Comparison of ENCODE assay signal across 8 cellular contexts in genomic region chr7:150420987-150421674, GRCh38. TPM values are rescaled to one million over a fixed set of nuclear protein-coding genes. Genes with fewer than 3 reads are reported as not detected.
DNase-seq lines count a peak whose midpoint lies in the region; ATAC-seq lines count a peak whose summit lies in the region.

No MANE protein-coding gene starts in this region.

- no peaks in the 10 kb centered on the region for H3K9me3 Mint-ChIP-seq in CD8-positive, alpha-beta memory T cell

- H3K27ac Mint-ChIP-seq in CD8-positive, alpha-beta memory T cell, result peak overlapping the region in 3 of 8 donors; percentile 43 to 71 (median 71)

- peaks cover 5 to 7% (median 6%) of the 10 kb centered on the region in 3 donors for H3K4me1 Mint-ChIP-seq in CD8-positive, alpha-beta memory T cell

- H3K36me3 ChIP-seq in CD8-positive, alpha-beta memory T cell (ENCODE audit: insufficient read depth, low read length), result no peaks in the 10 kb centered on the region

- peaks cover 4% of the 10 kb centered on the region for H3K4me1 ChIP-seq in CD8-positive, alpha-beta memory T cell (ENCODE audit: insufficient read depth, low read length)

- H3K9me3 ChIP-seq in CD8-positive, alpha-beta memory T cell (ENCODE audit: low read length), result no peaks in the 10 kb centered on the region

- peaks cover 0 to 4% of the 10 kb centered on the region in 2 donors for H3K27me3 Mint-ChIP-seq in CD8-positive, alpha-beta memory T cell

- peak overlapping the region in 5 of 7 donors; percentile 1 to 67 (median 39) for H3K4me3 Mint-ChIP-seq in CD8-positive, alpha-beta memory T cell

- CTCF ChIA-PET in CD8-positive, alpha-beta memory T cell (lab: Charles Lee), result interaction anchor here (0.6 to 1.6 kb wide), 12 partner anchors 15 to 334 kb away, joined by 3 to 13 read pairs (median 4); a partner anchor contains a TSS

- POLR2A ChIA-PET in CD8-positive, alpha-beta memory T cell (lab: Charles Lee), result no interaction called here

- H3K27me3 ChIP-seq in CD8-positive, alpha-beta memory T cell (ENCODE audit: insufficient read depth, low read length, poor library complexity, severe bottlenecking), result no peaks in the 10 kb centered on the region

- H3K27ac ChIP-seq in CD8-positive, alpha-beta memory T cell (ENCODE audit: low read depth, low read length), result no peak overlapping the region

- peak; percentile 71 to 86 (median 79) for DNase-seq in CD8-positive, alpha-beta memory T cell
- peak; percentile 72 for DNase-seq in NCI-H774 (lab: John Stamatoyannopoulos, UW)
- peak; percentile 86 for DNase-seq in activated CD4-positive, alpha-beta T cell treated with anti-CD3 and anti-CD28 coated beads, Interleukin-2, amount 50 U/mL, for 1 hour
- peak; percentile 76 for DNase-seq in dedifferentiated amniotic fluid mesenchymal stem cell (ENCODE audit: extremely low spot score)
- peak; percentile 94 for DNase-seq in medulla oblongata (ENCODE audit: extremely low spot score)
- peak; percentile 86 for DNase-seq in stimulated activated CD8-positive, alpha-beta memory T cell treated with anti-CD3 and anti-CD28 coated beads, Interleukin-15, amount 100 ng/mL, for 1 hour (ENCODE audit: low read depth)

- ATAC-seq in GM19463 (IDR thresholded peaks at IDR 0.05; ENCODE audit: unreplicated experiment) (peak; percentile 99), HG03558 (IDR thresholded peaks at IDR 0.05; ENCODE audit: extremely low read depth, unreplicated experiment) (peak; percentile 93)

- no peaks in the 10 kb centered on the region for H3K36me3 Mint-ChIP-seq in CD8-positive, alpha-beta memory T cell

- no peak overlapping the region for H3K4me3 ChIP-seq in CD8-positive, alpha-beta memory T cell (ENCODE audit: low read length)

RNA-seq across cellular contexts. Expression of gene GIMAP8, which starts 29.3 kb away (rescaled TPM):
- total RNA-seq in CD8-positive, alpha-beta memory T cell, result 10 to 100 TPM; 11.8 to 12.3 TPM
- 30.1 TPM for polyA plus RNA-seq in CD8-positive, alpha-beta memory T cell

RNA-seq across cellular contexts. Expression of gene ZNF775, which starts 42.0 kb away (rescaled TPM):
- total RNA-seq in CD8-positive, alpha-beta memory T cell, result 1 to 10 TPM; 6.0 TPM
- 8.7 TPM for polyA plus RNA-seq in CD8-positive, alpha-beta memory T cell

RNA-seq across cellular contexts. Expression of gene REPIN1, which starts 52.5 kb away (rescaled TPM):
- 10 to 100 TPM; 57.0 to 58.2 TPM for total RNA-seq in CD8-positive, alpha-beta memory T cell
- polyA plus RNA-seq in CD8-positive, alpha-beta memory T cell, result 60.8 TPM
